14 cellular contexts compared by ENCODE assay signal in genomic region chr10:5735119-5735518, GRCh38. TPM values are rescaled to one million over a fixed set of nuclear protein-coding genes. Genes with fewer than 3 reads are reported as not detected.
A peak's percentile ranks its signal among the peaks of the same experiment; 100 is the strongest.
DNase-seq lines count a peak whose midpoint lies in the region; ATAC-seq and TF ChIP-seq lines count a peak whose summit lies in the region.
"Had no signal": no experiment of that assay in that cellular context is flagged by ENCODE, and none has a peak within 500 bp of the region (broad histone marks: within the 10 kb centered on the region; RNA-seq: fewer than 3 reads in every experiment).

No MANE protein-coding gene starts in this region.

- DNase-seq in stimulated activated naive CD8-positive, alpha-beta T cell treated with anti-CD3 and anti-CD28 coated beads, Interleukin-15, Interleukin-2, amounts not matched to agents 100 U/mL and 50 U/mL, for 24 hours: no peak
- DNase-seq in activated CD8-positive, alpha-beta T cell treated with anti-CD3 and anti-CD28 coated beads for 36 hours: no peak
- DNase-seq in naive thymus-derived CD4-positive, alpha-beta T cell: no peak
- DNase-seq in prostate gland (ENCODE audit: low spot score) (no peak), coronary artery (ENCODE audit: low spot score) (no peak)
- DNase-seq: CD4-positive, alpha-beta memory T cell; Kasumi-1; NCI-H1105; NCI-H1694; NCI-H446; NCI-H69; SHP77 treated with DMSO at 0.1 percent for 48 hours had no signal

- no peak for TF ChIP-seq CTCF in activated CD8-positive, alpha-beta T cell treated with anti-CD3 and anti-CD28 coated beads for 36 hours (IDR thresholded peaks at IDR 0.05)
- TF ChIP-seq CTCF in prostate gland (IDR thresholded peaks at IDR 0.05) (no peak), coronary artery (IDR thresholded peaks at IDR 0.05) (no peak)

- H3K9me3 Mint-ChIP-seq in stimulated activated naive CD8-positive, alpha-beta T cell treated with anti-CD3 and anti-CD28 coated beads, Interleukin-15, Interleukin-2, amounts not matched to agents 100 ng/mL and 50 ng/mL, for 24 hours: no peaks in the 10 kb centered on the region
- H3K9me3 Mint-ChIP-seq in activated CD8-positive, alpha-beta T cell treated with anti-CD3 and anti-CD28 coated beads for 36 hours: no peaks in the 10 kb centered on the region
- H3K9me3 Mint-ChIP-seq in naive thymus-derived CD4-positive, alpha-beta T cell: no peaks in the 10 kb centered on the region
- H3K9me3 Mint-ChIP-seq: CD4-positive, alpha-beta memory T cell had no signal

- H3K4me1 Mint-ChIP-seq in stimulated activated naive CD8-positive, alpha-beta T cell treated with anti-CD3 and anti-CD28 coated beads, Interleukin-15, Interleukin-2, amounts not matched to agents 100 ng/mL and 50 ng/mL, for 24 hours (ENCODE audit: low read depth): peaks cover 32% of the 10 kb centered on the region
- peaks cover 26% of the 10 kb centered on the region for H3K4me1 Mint-ChIP-seq in activated CD8-positive, alpha-beta T cell treated with anti-CD3 and anti-CD28 coated beads for 36 hours (ENCODE audit: low read depth)
- H3K4me1 Mint-ChIP-seq in naive thymus-derived CD4-positive, alpha-beta T cell: peaks cover 13 to 47% (median 27%) of the 10 kb centered on the region in 7 donors

- no peak for ATAC-seq in stimulated activated naive CD8-positive, alpha-beta T cell treated with anti-CD3 and anti-CD28 coated beads, Interleukin-15, Interleukin-2, amounts not matched to agents 100 U/mL and 50 U/mL, for 24 hours
- no peak for ATAC-seq in activated CD8-positive, alpha-beta T cell treated with anti-CD3 and anti-CD28 coated beads for 36 hours
- ATAC-seq in naive thymus-derived CD4-positive, alpha-beta T cell: no peak
- no peak for ATAC-seq in HG03457 (IDR thresholded peaks at IDR 0.05; ENCODE audit: unreplicated experiment)

- no peaks in the 10 kb centered on the region for H3K4me1 ChIP-seq in naive thymus-derived CD4-positive, alpha-beta T cell (ENCODE audit: control insufficient read depth in 2 of 2, insufficient read depth in 2 of 2, low read length in 2 of 2)
- no peaks in the 10 kb centered on the region for H3K4me1 ChIP-seq in prostate gland (replicated peaks)

- no peak for TF ChIP-seq POLR2A in prostate gland (IDR thresholded peaks at IDR 0.05)

- no peak overlapping the region for H3K4me3 ChIP-seq in naive thymus-derived CD4-positive, alpha-beta T cell (ENCODE audit: low read length)
- no peak overlapping the region for H3K4me3 ChIP-seq in prostate gland
- no peak overlapping the region for H3K4me3 ChIP-seq in coronary artery

- no peak overlapping the region for H3K27ac ChIP-seq in naive thymus-derived CD4-positive, alpha-beta T cell (ENCODE audit: low read depth, low read length)
- H3K27ac ChIP-seq in prostate gland (no peak overlapping the region), coronary artery (no peak overlapping the region)

- H3K4me3 Mint-ChIP-seq in stimulated activated naive CD8-positive, alpha-beta T cell treated with anti-CD3 and anti-CD28 coated beads, Interleukin-15, Interleukin-2, amounts not matched to agents 100 ng/mL and 50 ng/mL, for 24 hours: no peak overlapping the region
- H3K4me3 Mint-ChIP-seq in activated CD8-positive, alpha-beta T cell treated with anti-CD3 and anti-CD28 coated beads for 36 hours: no peak overlapping the region
- H3K4me3 Mint-ChIP-seq in naive thymus-derived CD4-positive, alpha-beta T cell: no peak overlapping the region
- H3K4me3 Mint-ChIP-seq: CD4-positive, alpha-beta memory T cell had no signal

- H3K27me3 Mint-ChIP-seq in stimulated activated naive CD8-positive, alpha-beta T cell treated with anti-CD3 and anti-CD28 coated beads, Interleukin-15, Interleukin-2, amounts not matched to agents 100 ng/mL and 50 ng/mL, for 24 hours: no peaks in the 10 kb centered on the region
- no peaks in the 10 kb centered on the region for H3K27me3 Mint-ChIP-seq in activated CD8-positive, alpha-beta T cell treated with anti-CD3 and anti-CD28 coated beads for 36 hours
- H3K27me3 Mint-ChIP-seq in naive thymus-derived CD4-positive, alpha-beta T cell: no peaks in the 10 kb centered on the region
- H3K27me3 Mint-ChIP-seq: CD4-positive, alpha-beta memory T cell had no signal

- POLR2A ChIA-PET in activated CD8-positive, alpha-beta T cell treated with anti-CD3 and anti-CD28 coated beads for 36 hours (lab: Charles Lee): no interaction called here
- POLR2A ChIA-PET in naive thymus-derived CD4-positive, alpha-beta T cell (lab: Charles Lee): interaction anchor here (0.7 kb wide), 1 partner anchor 117 kb away, joined by 4 read pairs; no protein-coding TSS in a partner anchor

- CTCF ChIA-PET in activated CD8-positive, alpha-beta T cell treated with anti-CD3 and anti-CD28 coated beads for 36 hours (lab: Charles Lee): interaction anchor here (1.4 kb wide), 1 partner anchor 21 kb away, joined by 4 read pairs; no protein-coding TSS in a partner anchor
- CTCF ChIA-PET in naive thymus-derived CD4-positive, alpha-beta T cell (lab: Charles Lee): interaction anchor here (1.0 to 1.2 kb wide), 2 partner anchors 29 to 104 kb away, joined by 4 read pairs; no protein-coding TSS in a partner anchor

- intact Hi-C loops in activated CD8-positive, alpha-beta T cell treated with anti-CD3 and anti-CD28 coated beads for 36 hours (cut with micrococcal nuclease): no loop called here
- intact Hi-C loops in naive thymus-derived CD4-positive, alpha-beta T cell (cut with micrococcal nuclease): no loop called here
- intact Hi-C loops in prostate gland (cut with DNase I): no loop called here

- peak overlapping the region; percentile 63 for H3K27ac Mint-ChIP-seq in stimulated activated naive CD8-positive, alpha-beta T cell treated with anti-CD3 and anti-CD28 coated beads, Interleukin-15, Interleukin-2, amounts not matched to agents 100 ng/mL and 50 ng/mL, for 24 hours
- peak overlapping the region; percentile 48 for H3K27ac Mint-ChIP-seq in activated CD8-positive, alpha-beta T cell treated with anti-CD3 and anti-CD28 coated beads for 36 hours
- peak overlapping the region in 7 of 9 donors; percentile 14 to 64 (median 30) for H3K27ac Mint-ChIP-seq in naive thymus-derived CD4-positive, alpha-beta T cell

- peaks cover 65% of the 10 kb centered on the region for H3K36me3 Mint-ChIP-seq in stimulated activated naive CD8-positive, alpha-beta T cell treated with anti-CD3 and anti-CD28 coated beads, Interleukin-15, Interleukin-2, amounts not matched to agents 100 ng/mL and 50 ng/mL, for 24 hours (ENCODE audit: low read depth)
- H3K36me3 Mint-ChIP-seq in activated CD8-positive, alpha-beta T cell treated with anti-CD3 and anti-CD28 coated beads for 36 hours (ENCODE audit: low read depth): peaks cover 44% of the 10 kb centered on the region
- H3K36me3 Mint-ChIP-seq in naive thymus-derived CD4-positive, alpha-beta T cell: peaks cover 4 to 54% (median 23%) of the 10 kb centered on the region in 5 donors

- no peaks in the 10 kb centered on the region for H3K9me3 ChIP-seq in naive thymus-derived CD4-positive, alpha-beta T cell (ENCODE audit: control insufficient read depth in 2 of 3, low read length in 3 of 3)
- no peaks in the 10 kb centered on the region for H3K9me3 ChIP-seq in prostate gland

- 95% methylated on average over 1 of the region's 1 CpG for WGBS in prostate gland

- no peaks in the 10 kb centered on the region for H3K27me3 ChIP-seq in naive thymus-derived CD4-positive, alpha-beta T cell (ENCODE audit: control insufficient read depth in 2 of 2, insufficient read depth in 2 of 2, low read length in 2 of 2)
- no peaks in the 10 kb centered on the region for H3K27me3 ChIP-seq in prostate gland (replicated peaks; ENCODE audit: insufficient read depth)

- peaks cover 0 to 43% (median 12%) of the 10 kb centered on the region in 3 experiments for H3K36me3 ChIP-seq in naive thymus-derived CD4-positive, alpha-beta T cell (ENCODE audit: control insufficient read depth in 2 of 3, insufficient read depth in 3 of 3, low read length in 3 of 3)
- H3K36me3 ChIP-seq in prostate gland: peaks cover 0 to 4% of the 10 kb centered on the region in 2 donors

RNA-seq across cellular contexts. Expression of gene TASOR2, which starts 50.5 kb away (rescaled TPM):
- 10 to 100 TPM; 61.4 to 69.9 TPM for total RNA-seq in activated CD8-positive, alpha-beta T cell treated with anti-CD3 and anti-CD28 coated beads for 36 hours
- total RNA-seq in naive thymus-derived CD4-positive, alpha-beta T cell: 10 to 100 TPM; 55.0 to 86.5 (median 62.1) TPM
- polyA plus RNA-seq in naive thymus-derived CD4-positive, alpha-beta T cell: 10 to 100 TPM; 14.7 to 18.1 TPM
- total RNA-seq in prostate gland: 10 to 100 TPM; 55.0 to 97.9 TPM
